8 cellular contexts compared by ENCODE assay signal in the genomic region with DNA sequence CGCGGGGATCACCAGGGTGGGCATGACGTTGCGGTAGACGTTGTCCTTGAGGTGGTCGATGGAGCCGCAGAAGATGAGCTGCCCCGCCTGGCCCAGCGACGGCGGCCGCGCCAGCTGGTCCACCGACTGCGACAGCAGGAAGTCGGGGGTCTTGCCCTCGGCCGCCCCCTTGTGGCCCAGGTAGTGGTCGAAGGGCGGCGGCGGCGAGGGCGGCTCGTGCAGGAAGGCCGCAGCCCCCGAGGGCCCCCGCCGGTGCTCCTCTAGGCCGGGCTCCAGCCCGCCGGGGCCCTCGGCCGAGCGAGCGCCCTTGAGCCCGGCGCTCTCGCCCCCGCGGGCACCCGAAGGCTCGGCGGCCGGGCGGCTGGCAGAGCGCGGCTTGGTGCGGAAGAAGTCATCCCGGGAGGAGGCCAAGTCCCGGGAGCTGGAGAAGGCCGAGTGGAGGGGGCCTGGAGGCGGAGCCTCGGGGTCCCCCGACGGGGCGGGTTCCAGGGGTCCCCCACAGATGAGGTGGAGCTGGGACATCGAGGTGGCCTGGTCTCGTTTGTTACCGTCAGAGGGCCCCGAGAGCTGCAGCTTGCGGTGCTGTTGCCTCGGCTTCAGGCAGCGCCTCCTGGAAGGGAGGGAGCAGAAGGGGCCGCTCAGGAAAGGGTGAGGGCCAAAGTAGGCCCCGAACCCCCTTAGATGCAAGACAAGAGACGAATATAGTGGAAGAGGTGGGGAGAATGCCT. TPM values are rescaled to one million over a fixed set of nuclear protein-coding genes. Genes with fewer than 3 reads are reported as not detected.
DNase-seq lines count a peak whose midpoint lies in the region; TF ChIP-seq lines count a peak whose summit lies in the region.

No MANE protein-coding gene starts in this region.

- H3K18ac ChIP-seq in neuronal stem cell (ENCODE audit: low read length), result peak overlapping the region; percentile 71

- H3K4ac ChIP-seq in neuronal stem cell (ENCODE audit: low read length), result no peak overlapping the region

- peak overlapping the region; percentile 31; the same call in 1 of the 2 replicates for H3K4me3 ChIP-seq in GM06990 (replicated peaks; ENCODE audit: low read depth, low read length)
- no peak overlapping the region for H3K4me3 ChIP-seq in WERI-Rb-1 (ENCODE audit: low read depth, low read length)
- peak overlapping the region in 1 of 2 donors; percentile 65 for H3K4me3 ChIP-seq in neuronal stem cell (ENCODE audit: low read length in 2 of 2)
- peak overlapping the region in 1 of 2 donors; percentile 65 for H3K4me3 ChIP-seq in vagina

- no peak overlapping the region for H2BK5ac ChIP-seq in neuronal stem cell (ENCODE audit: low read length)

- peak overlapping the region; percentile 50 for H3K14ac ChIP-seq in neuronal stem cell (ENCODE audit: low read length)

- H4K91ac ChIP-seq in neuronal stem cell (ENCODE audit: low read depth, low read length, poor library complexity), result no peak overlapping the region

- peak; percentile 75 for DNase-seq in GM06990 (ENCODE audit: extremely low read depth, insufficient read length)
- peak; percentile 7 for DNase-seq in WERI-Rb-1
- DNase-seq in central memory CD4-positive, alpha-beta T cell, result peak; percentile 26
- peak; percentile 72 for DNase-seq in neuronal stem cell (ENCODE audit: low spot score)
- DNase-seq in amygdala (lab: John Stamatoyannopoulos, UW), result no peak
- no peak for DNase-seq in vagina (ENCODE audit: extremely low spot score in 2 of 2)
- DNase-seq in cerebellar cortex (ENCODE audit: low spot score), result no peak
- DNase-seq in amniotic stem cell (lab: John Stamatoyannopoulos, UW), result no peak

- no peak overlapping the region for H3K9ac ChIP-seq in neuronal stem cell (ENCODE audit: low read depth, low read length, poor library complexity)

- H2AFZ ChIP-seq in neuronal stem cell (ENCODE audit: low read length), result no peak overlapping the region

- peak overlapping the region; percentile 49 for H2BK15ac ChIP-seq in neuronal stem cell (ENCODE audit: low read length)

- H3K23ac ChIP-seq in neuronal stem cell (ENCODE audit: low read depth, low read length, poor library complexity), result peak overlapping the region; percentile 65

- no peak overlapping the region for H2BK12ac ChIP-seq in neuronal stem cell (ENCODE audit: low read length)

- H3K4me1 ChIP-seq in neuronal stem cell (ENCODE audit: control insufficient read depth in 2 of 2, insufficient read depth in 1 of 2, low read depth in 1 of 2, low read length in 2 of 2) (peaks cover 0 to 3% of the 10 kb centered on the region in 2 donors), vagina (no peaks in the 10 kb centered on the region)

- H3K27me3 ChIP-seq in GM06990 (replicated peaks; ENCODE audit: control insufficient read depth, insufficient read depth, low read length) (no peaks in the 10 kb centered on the region), WERI-Rb-1 (ENCODE audit: insufficient read depth, low read depth, severe bottlenecking) (no peaks in the 10 kb centered on the region), neuronal stem cell (ENCODE audit: control insufficient read depth in 3 of 3, insufficient read depth in 3 of 3, low read depth in 1 of 3, low read length in 3 of 3) (peaks cover 0 to 2% (median 0%) of the 10 kb centered on the region in 3 experiments), vagina (no peaks in the 10 kb centered on the region)

- intact Hi-C loops in vagina (cut with DNase I), result no loop called here

- H3K36me3 ChIP-seq in GM06990 (ENCODE audit: control insufficient read depth, insufficient read depth, low read length), result peaks cover 29% of the 10 kb centered on the region
- H3K36me3 ChIP-seq in WERI-Rb-1, result peaks cover 63% of the 10 kb centered on the region
- H3K36me3 ChIP-seq in neuronal stem cell (replicated peaks in 1 of 2; ENCODE audit: control insufficient read depth in 2 of 2, insufficient read depth in 2 of 2, low read length in 2 of 2), result peaks cover 24 to 59% of the 10 kb centered on the region in 2 donors
- H3K36me3 ChIP-seq in vagina, result peaks cover 0 to 26% of the 10 kb centered on the region in 2 donors

- no peak for TF ChIP-seq POLR2A in vagina (IDR thresholded peaks at IDR 0.05)

- H3K27ac ChIP-seq in WERI-Rb-1, result no peak overlapping the region
- no peak overlapping the region for H3K27ac ChIP-seq in neuronal stem cell (replicated peaks; ENCODE audit: low read length)
- no peak overlapping the region for H3K27ac ChIP-seq in vagina

- no CpG with 5 or more reads among the region's 67 CpGs for WGBS in neuronal stem cell (ENCODE audit: extremely low coverage in 2 of 2, insufficient read length in 2 of 2, insufficient replicate concordance in 1 of 2), 2 donors

- H2AK5ac ChIP-seq in neuronal stem cell (ENCODE audit: low read depth, low read length), result peak overlapping the region; percentile 78

- no peak overlapping the region for H2BK120ac ChIP-seq in neuronal stem cell (ENCODE audit: low read depth, low read length)

- TF ChIP-seq CTCF in GM06990 (IDR thresholded peaks at IDR 0.05; ENCODE audit: insufficient read depth, low read length, poor library complexity, severe bottlenecking), result peak; percentile 50
- no peak for TF ChIP-seq CTCF in WERI-Rb-1 (IDR thresholded peaks at IDR 0.05; ENCODE audit: low read depth, low read length)
- TF ChIP-seq CTCF in vagina (IDR thresholded peaks at IDR 0.05), result no peak

- no peak overlapping the region for H4K8ac ChIP-seq in neuronal stem cell (ENCODE audit: low read depth, low read length)

- peaks cover 12% of the 10 kb centered on the region for H3K79me1 ChIP-seq in neuronal stem cell (ENCODE audit: low read depth, low read length)

- H3K9me3 ChIP-seq in WERI-Rb-1 (ENCODE audit: severe bottlenecking) (no peaks in the 10 kb centered on the region), neuronal stem cell (replicated peaks in 1 of 2; ENCODE audit: control insufficient read depth in 2 of 2, insufficient read depth in 1 of 2, low read depth in 1 of 2, low read length in 2 of 2) (no peaks in the 10 kb centered on the region), vagina (no peaks in the 10 kb centered on the region)

- peak overlapping the region; percentile 69 for H3K4me2 ChIP-seq in neuronal stem cell (ENCODE audit: insufficient read depth, low read length, poor library complexity, severe bottlenecking)

RNA-seq across cellular contexts. Expression of gene FAM171A2, which starts 8.9 kb away (rescaled TPM):
- 34.5 TPM for polyA plus RNA-seq in neuronal stem cell (2013, experiment 1 of 2)
- polyA plus RNA-seq in neuronal stem cell (2013, experiment 2 of 2), result 33.1 TPM
- 4.2 TPM for total RNA-seq in vagina

RNA-seq across cellular contexts. Expression of gene GRN, which starts 9.6 kb away (rescaled TPM):
- 54.1 TPM for polyA plus RNA-seq in neuronal stem cell (2013, experiment 1 of 2)
- polyA plus RNA-seq in neuronal stem cell (2013, experiment 2 of 2), result 53.7 TPM
- total RNA-seq in vagina, result 268 TPM

RNA-seq across cellular contexts. Expression of gene SLC25A39, which starts 30.1 kb away (rescaled TPM):
- polyA plus RNA-seq in neuronal stem cell (2013, experiment 1 of 2), result 84.8 TPM
- 84.0 TPM for polyA plus RNA-seq in neuronal stem cell (2013, experiment 2 of 2)
- 93.1 TPM for total RNA-seq in vagina

RNA-seq across cellular contexts. Expression of gene ITGA2B, which starts 34.7 kb away (rescaled TPM):
- 6.4 TPM for polyA plus RNA-seq in neuronal stem cell (2013, experiment 1 of 2)
- polyA plus RNA-seq in neuronal stem cell (2013, experiment 2 of 2), result 7.5 TPM
- 2.0 TPM for total RNA-seq in vagina

RNA-seq across cellular contexts. Expression of gene RUNDC3A, which starts 46.3 kb away (rescaled TPM):
- polyA plus RNA-seq in neuronal stem cell (2013, experiment 1 of 2), result 0.25 TPM
- polyA plus RNA-seq in neuronal stem cell (2013, experiment 2 of 2), result 0.19 TPM
- 2.0 TPM for total RNA-seq in vagina

Comparison
In these comparisons a context has a peak if more than half of its experiments do, and no peak if none do; other contexts are left out.
1. DNase-seq: peak in GM06990 (single experiment), WERI-Rb-1 (single experiment), central memory CD4-positive, alpha-beta T cell (single experiment) and neuronal stem cell (single experiment); none in amygdala (0 of 56), vagina (0 of 2), cerebellar cortex (single experiment) and amniotic stem cell (single experiment).